8 cellular contexts compared by ENCODE assay signal in the genomic region with DNA sequence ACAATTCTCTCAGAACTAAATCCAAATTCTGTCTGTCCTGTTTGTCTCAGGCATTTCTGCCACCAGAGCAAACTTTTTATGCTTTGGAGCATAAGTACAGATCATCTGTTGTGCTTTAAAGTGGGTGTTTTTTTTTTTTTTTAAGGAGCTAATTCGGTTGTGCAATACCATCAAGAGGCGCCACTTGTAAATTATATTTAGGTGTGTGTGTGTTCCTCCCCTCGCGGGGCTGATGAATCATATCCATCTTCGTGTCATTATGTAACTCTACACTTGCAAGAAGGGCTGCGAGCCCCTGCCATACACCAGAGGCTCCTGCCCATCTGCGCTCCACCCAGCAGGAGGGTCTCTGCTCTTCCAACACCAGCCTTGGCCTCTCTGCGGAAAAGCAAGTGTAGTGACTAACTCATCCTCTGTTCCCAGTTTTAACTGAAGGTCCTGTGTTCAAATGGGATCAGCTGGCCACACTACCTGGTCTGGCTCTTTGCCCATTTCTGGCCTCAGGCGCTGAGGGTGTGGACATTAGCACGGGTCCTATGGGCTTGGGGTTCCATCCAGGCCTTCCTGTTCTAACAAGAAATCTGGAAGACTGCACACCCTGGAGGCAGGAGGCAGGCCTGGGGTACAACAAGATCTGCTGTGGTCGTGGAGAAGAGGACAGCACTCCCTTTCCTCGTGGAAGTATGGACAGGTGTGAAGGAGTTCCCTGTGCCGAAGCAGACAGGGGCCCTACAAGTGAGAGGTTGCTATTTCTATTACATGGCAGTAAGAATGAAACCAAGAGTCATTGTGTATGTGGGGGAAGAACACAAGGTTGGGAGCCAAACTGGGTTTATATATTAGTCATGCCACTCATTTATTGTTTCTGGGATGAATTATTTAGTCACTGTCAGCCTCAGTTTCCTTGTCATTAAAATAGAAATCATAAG.
A peak's percentile ranks its signal among the peaks of the same experiment; 100 is the strongest.
DNase-seq lines count a peak whose midpoint lies in the region; ATAC-seq, FAIRE-seq and TF ChIP-seq lines count a peak whose summit lies in the region.

No MANE protein-coding gene starts in this region.

- ATAC-seq in HG02852 (IDR thresholded peaks at IDR 0.05; ENCODE audit: unreplicated experiment): peak; percentile 96

- H3K36me3 ChIP-seq in stomach smooth muscle (ENCODE audit: control insufficient read depth in 2 of 2, insufficient read depth in 2 of 2, low read length in 2 of 2): no peaks in the 10 kb centered on the region

- DNase-seq in stimulated activated naive CD4-positive, alpha-beta T cell treated with Interleukin-2 at 50 U/mL for 16 hours (lab: John Stamatoyannopoulos, UW): peak; percentile 3
- DNase-seq in stimulated activated naive CD4-positive, alpha-beta T cell (lab: John Stamatoyannopoulos, UW): no peak
- DNase-seq in NCI-H524 treated with DMSO at 0.1 percent for 48 hours (lab: John Stamatoyannopoulos, UW): peak; percentile 71
- peak; percentile 45 to 72 for DNase-seq in foreskin fibroblast
- no peak for DNase-seq in HTR-8/SVneo (ENCODE audit: insufficient read length, low spot score)
- DNase-seq in dermis blood vessel endothelial cell: no peak

- H3K4me3 ChIP-seq in foreskin fibroblast (ENCODE audit: low read depth in 1 of 2, low read length in 2 of 2) (peak overlapping the region in 1 of 2 donors; percentile 10), stomach smooth muscle (ENCODE audit: low read length in 2 of 2) (peak overlapping the region; percentile 35 to 36)

- peak; percentile 2 for TF ChIP-seq CTCF in foreskin fibroblast (IDR thresholded peaks at IDR 0.05; ENCODE audit: low read depth, low read length)

- no peak overlapping the region for H3K27ac ChIP-seq in stomach smooth muscle (ENCODE audit: low read length)

- no peak overlapping the region for H3K9ac ChIP-seq in stomach smooth muscle (ENCODE audit: low read length in 2 of 2)

- peaks cover 23% of the 10 kb centered on the region for H3K4me1 ChIP-seq in stomach smooth muscle (ENCODE audit: control insufficient read depth, insufficient read depth, low read length)

- no peaks in the 10 kb centered on the region for H3K27me3 ChIP-seq in stomach smooth muscle (ENCODE audit: control insufficient read depth in 1 of 2, insufficient read depth in 2 of 2, low read length in 2 of 2)

- no peaks in the 10 kb centered on the region for H3K9me3 ChIP-seq in stomach smooth muscle (ENCODE audit: control insufficient read depth in 2 of 2, low read length in 2 of 2)

- FAIRE-seq in HTR-8/SVneo (lab: Jason Lieb, UNC): no peak

Comparison
In these comparisons a context has a peak if more than half of its experiments do, and no peak if none do; other contexts are left out.
1. DNase-seq: peak in stimulated activated naive CD4-positive, alpha-beta T cell treated with Interleukin-2 at 50 U/mL for 16 hours (single experiment), NCI-H524 treated with DMSO at 0.1 percent for 48 hours (single experiment) and foreskin fibroblast (2 of 2); none in stimulated activated naive CD4-positive, alpha-beta T cell (0 of 6), HTR-8/SVneo (single experiment) and dermis blood vessel endothelial cell (single experiment).